Comparison of ENCODE assay signal across 8 cellular contexts in genomic region chr1:109509176-109510134, GRCh38. TPM values are rescaled to one million over a fixed set of nuclear protein-coding genes. Genes with fewer than 3 reads are reported as not detected.
DNase-seq lines count a peak whose midpoint lies in the region; ATAC-seq and TF ChIP-seq lines count a peak whose summit lies in the region.

A gene with protein sequence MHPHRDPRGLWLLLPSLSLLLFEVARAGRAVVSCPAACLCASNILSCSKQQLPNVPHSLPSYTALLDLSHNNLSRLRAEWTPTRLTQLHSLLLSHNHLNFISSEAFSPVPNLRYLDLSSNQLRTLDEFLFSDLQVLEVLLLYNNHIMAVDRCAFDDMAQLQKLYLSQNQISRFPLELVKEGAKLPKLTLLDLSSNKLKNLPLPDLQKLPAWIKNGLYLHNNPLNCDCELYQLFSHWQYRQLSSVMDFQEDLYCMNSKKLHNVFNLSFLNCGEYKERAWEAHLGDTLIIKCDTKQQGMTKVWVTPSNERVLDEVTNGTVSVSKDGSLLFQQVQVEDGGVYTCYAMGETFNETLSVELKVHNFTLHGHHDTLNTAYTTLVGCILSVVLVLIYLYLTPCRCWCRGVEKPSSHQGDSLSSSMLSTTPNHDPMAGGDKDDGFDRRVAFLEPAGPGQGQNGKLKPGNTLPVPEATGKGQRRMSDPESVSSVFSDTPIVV (minus strand): TSS chr1:109509727. CDS start chr1:109508912, 815 bp downstream.

- peak within 1 kb of the TSS; percentile 95 for H3K4me2 ChIP-seq in smooth muscle cell

- H3K4me1 ChIP-seq in body of pancreas (peaks cover 25% of the 10 kb centered on the region), smooth muscle cell (ENCODE audit: low read depth) (peaks cover 7% of the 10 kb centered on the region)

- TF ChIP-seq CTCF in body of pancreas (IDR thresholded peaks at IDR 0.05) (no peak), smooth muscle cell (IDR thresholded peaks at IDR 0.05; ENCODE audit: borderline replicate concordance, insufficient read depth, poor library complexity, severe bottlenecking) (no peak)

- H3K4me3 ChIP-seq in body of pancreas (peak within 1 kb of the TSS; percentile 55 to 56), smooth muscle cell (peak within 1 kb of the TSS; percentile 64)

- no peak for TF ChIP-seq EP300 in Ishikawa (IDR thresholded peaks at IDR 0.05; ENCODE audit: borderline replicate concordance)

- H3K36me3 ChIP-seq in body of pancreas (replicated peaks in 1 of 2; ENCODE audit: insufficient read depth in 1 of 2, low read depth in 2 of 2) (no peaks in the 10 kb centered on the region), smooth muscle cell (ENCODE audit: low read depth) (no peaks in the 10 kb centered on the region)

- DNase-seq in NCI-H524 (lab: John Stamatoyannopoulos, UW) (peak; percentile 27 to 61), NCI-H524 treated with DMSO at 0.1 percent for 48 hours (lab: John Stamatoyannopoulos, UW) (no peak), T-helper 9 cell (peak; percentile 57), body of pancreas (peak; percentile 56 to 73 (median 58)), iPS-NIHi11 (ENCODE audit: low spot score) (peak; percentile 96), smooth muscle cell (lab: John Stamatoyannopoulos, UW; ENCODE audit: unreplicated experiment) (no peak), GF-D8 (lab: John Stamatoyannopoulos, UW) (no peak)

- no peak within 1 kb of the TSS for H3K9ac ChIP-seq in smooth muscle cell (ENCODE audit: low read depth)

- H3K27ac ChIP-seq in body of pancreas = peak within 1 kb of the TSS in 3 of 4 donors; percentile 22 to 36 (median 30)
- no peak within 1 kb of the TSS for H3K27ac ChIP-seq in smooth muscle cell (ENCODE audit: low read depth)

- H3K9me3 ChIP-seq in body of pancreas = no peaks in the 10 kb centered on the region
- H3K9me3 ChIP-seq in smooth muscle cell (replicated peaks; ENCODE audit: low read depth) = no peaks in the 10 kb centered on the region

- peak; percentile 88 for ATAC-seq in body of pancreas

- no peak for TF ChIP-seq POLR2A in body of pancreas (IDR thresholded peaks at IDR 0.05)

- H3K27me3 ChIP-seq in body of pancreas (no peaks in the 10 kb centered on the region), smooth muscle cell (ENCODE audit: low read depth) (peaks cover 32% of the 10 kb centered on the region)

- WGBS in body of pancreas, 2 donors = 0 to 1% methylated on average over 12 to 50 of the region's 100 CpGs
- WGBS in smooth muscle cell (ENCODE audit: low lambda C conversion rate) = under 1% methylated on average over 60 of the region's 100 CpGs

- H3K79me2 ChIP-seq in smooth muscle cell (ENCODE audit: low read depth) = no peaks in the 10 kb centered on the region

- no peak for TF ChIP-seq RAD21 in Ishikawa (IDR thresholded peaks at IDR 0.05; ENCODE audit: low read depth)

- no peaks in the 10 kb centered on the region for H3F3A ChIP-seq in smooth muscle cell (ENCODE audit: low read depth)

- H2AFZ ChIP-seq in smooth muscle cell (ENCODE audit: low read depth) = peak within 1 kb of the TSS; percentile 58

- H4K20me1 ChIP-seq in smooth muscle cell (ENCODE audit: low read depth) = no peaks in the 10 kb centered on the region

- intact Hi-C loops in body of pancreas (cut with DNase I) = no loop called here

TF ChIP-seq in Ishikawa, 13 proteins besides CTCF, POLR2A, EP300 and RAD21:
- TF ChIP-seq TEAD4 (IDR thresholded peaks at IDR 0.05) = no peak
- TF ChIP-seq REST (IDR thresholded peaks at IDR 0.05; ENCODE audit: low read depth) = no peak
- TF ChIP-seq CREB1 (IDR thresholded peaks at IDR 0.05; ENCODE audit: low read depth) = no peak
- TF ChIP-seq ZBTB7A (IDR thresholded peaks at IDR 0.05; ENCODE audit: low read depth) = peak; percentile 64; the same call in 1 of the 2 replicates
- no peak for TF ChIP-seq TAF1 (IDR thresholded peaks at IDR 0.05; ENCODE audit: low read depth)
- TF ChIP-seq YY1 (IDR thresholded peaks at IDR 0.05; ENCODE audit: low read depth) = no peak
- TF ChIP-seq TCF12 (IDR thresholded peaks at IDR 0.05; ENCODE audit: low read depth) = no peak
- TF ChIP-seq USF1 (IDR thresholded peaks at IDR 0.05) = no peak
- TF ChIP-seq FOXM1 (IDR thresholded peaks at IDR 0.05; ENCODE audit: borderline replicate concordance, low read depth) = no peak
- no peak for TF ChIP-seq NFIC (IDR thresholded peaks at IDR 0.05)
- TF ChIP-seq CEBPB (IDR thresholded peaks at IDR 0.05) = no peak
- no peak for TF ChIP-seq EGR1 (IDR thresholded peaks at IDR 0.05)
- peak; percentile 65 for TF ChIP-seq MAX (IDR thresholded peaks at IDR 0.05)

RNA-seq across cellular contexts. Expression of the gene that starts here (rescaled TPM):
- total RNA-seq in body of pancreas (1 to 10 TPM; 2.6 to 8.6 TPM), smooth muscle cell (0.31 and 0.99 TPM in 2 replicates)
- polyA plus RNA-seq in smooth muscle cell = 0.93 and 1.4 TPM in 2 replicates

Comparison
In these comparisons a context has a peak if more than half of its experiments do, and no peak if none do; other contexts are left out.
1. DNase-seq: peak in NCI-H524 (2 of 2), T-helper 9 cell (single experiment), body of pancreas (4 of 4) and iPS-NIHi11 (single experiment); none in NCI-H524 treated with DMSO at 0.1 percent for 48 hours (single experiment), smooth muscle cell (single experiment) and GF-D8 (single experiment).